Comparison of ENCODE assay signal across 8 cellular contexts in genomic region chr1:165075725-165076370, GRCh38.
DNase-seq lines count a peak whose midpoint lies in the region; ATAC-seq and TF ChIP-seq lines count a peak whose summit lies in the region.

No MANE protein-coding gene starts in this region.

- no peak; the same call in 1 of the 2 replicates for ATAC-seq in IMR-90 (ENCODE audit: low read depth)
- no peak for ATAC-seq in naive thymus-derived CD8-positive, alpha-beta T cell

- H2AK5ac ChIP-seq in IMR-90 (ENCODE audit: low read depth, low read length), result no peak overlapping the region

- no peak overlapping the region for H2AK9ac ChIP-seq in IMR-90 (replicated peaks; ENCODE audit: low read depth, low read length, poor library complexity)

- H4K20me1 ChIP-seq in IMR-90 (ENCODE audit: insufficient read depth, low read length), result no peaks in the 10 kb centered on the region

- no peak overlapping the region for H2BK5ac ChIP-seq in IMR-90 (ENCODE audit: low read depth, low read length, poor library complexity, severe bottlenecking)

- H3K4me1 ChIP-seq in IMR-90 (ENCODE audit: control insufficient read depth, insufficient read depth, low read length) (no peaks in the 10 kb centered on the region), testis (no peaks in the 10 kb centered on the region)

- TF ChIP-seq RAD21 in IMR-90 (IDR thresholded peaks at IDR 0.05; ENCODE audit: low read length), result peak; percentile 40

- no peak overlapping the region for H3K4me3 Mint-ChIP-seq in naive thymus-derived CD8-positive, alpha-beta T cell

- no peak overlapping the region for H3K4me3 ChIP-seq in IMR-90 (ENCODE audit: insufficient read depth, low read depth, low read length)
- no peak overlapping the region for H3K4me3 ChIP-seq in testis

- H3K9me1 ChIP-seq in IMR-90 (ENCODE audit: insufficient read depth, low read length), result no peaks in the 10 kb centered on the region

- no peaks in the 10 kb centered on the region for H3K4me1 Mint-ChIP-seq in naive thymus-derived CD8-positive, alpha-beta T cell

- TF ChIP-seq CTCF in IMR-90 (conservative IDR thresholded peaks at IDR 0.05; ENCODE audit: low read depth, low read length), result peak; percentile 49
- TF ChIP-seq CTCF in RWPE1 (conservative IDR thresholded peaks at IDR 0.05; ENCODE audit: low read depth), result peak; percentile 20; the same call in 1 of the 2 replicates
- peak in 2 of 3 experiments; percentile 55 to 61 for TF ChIP-seq CTCF in testis (IDR thresholded peaks at IDR 0.05)

- no peak overlapping the region for H3K4me2 ChIP-seq in IMR-90 (ENCODE audit: low read depth, low read length)

- DNase-seq in ELR (ENCODE audit: low read depth) (peak; percentile 35), IMR-90 (peak; percentile 13), RWPE1 (ENCODE audit: low spot score) (peak; percentile 13), foreskin melanocyte (peak; percentile 21), testis (peak; percentile 39), NCI-H510A (lab: John Stamatoyannopoulos, UW) (no peak), NOMO-1 treated with dmso at 0.1 percent for 144 hours (lab: John Stamatoyannopoulos, UW; ENCODE audit: unreplicated experiment) (no peak)
- no peak for DNase-seq in naive thymus-derived CD8-positive, alpha-beta T cell

- no peak overlapping the region for H3K18ac ChIP-seq in IMR-90 (ENCODE audit: low read depth, low read length)

- no peak overlapping the region for H3K9ac ChIP-seq in IMR-90 (ENCODE audit: low read depth, low read length)

- TF ChIP-seq POLR2A in IMR-90 (IDR thresholded peaks at IDR 0.05; ENCODE audit: low read depth, low read length), result no peak
- TF ChIP-seq POLR2A in testis (IDR thresholded peaks at IDR 0.05), result no peak

- no peaks in the 10 kb centered on the region for H3K79me1 ChIP-seq in IMR-90 (ENCODE audit: low read depth in 1 of 2, low read length in 2 of 2)

- BruUV-seq in IMR-90 (replicated peaks; lab: Mats Ljungman, UMichigan), result no TSS peak

- dilution Hi-C loops in IMR-90 (cut with HindIII; ENCODE audit: low sequenced_read_pairs, unreplicated experiment), result no loop called here

- H3K56ac ChIP-seq in IMR-90 (ENCODE audit: extremely low read depth, insufficient read depth, low read length), result no peak overlapping the region

- H3K27me3 ChIP-seq in IMR-90 (ENCODE audit: control insufficient read depth, insufficient read depth, low read length) (no peaks in the 10 kb centered on the region; the same call in 1 of the 2 replicates), testis (no peaks in the 10 kb centered on the region)

- no peak overlapping the region for H3K14ac ChIP-seq in IMR-90 (replicated peaks; ENCODE audit: low read depth, low read length)

- H3K9me3 Mint-ChIP-seq in naive thymus-derived CD8-positive, alpha-beta T cell, result peaks cover 0 to 5% (median 0%) of the 10 kb centered on the region in 9 donors

- CTCF ChIA-PET in IMR-90 (lab: Yijun Ruan, JAX), result no interaction called here
- CTCF ChIA-PET in RWPE1 (lab: Yijun Ruan, JAX), result interaction anchor here (0.7 kb wide), 1 partner anchor 1072 kb away, joined by 5 read pairs; no protein-coding TSS in a partner anchor

- H4K5ac ChIP-seq in IMR-90 (ENCODE audit: low read depth, low read length), result no peak overlapping the region

- H3K9me3 ChIP-seq in IMR-90 (ENCODE audit: control insufficient read depth, insufficient read depth, low read length) (no peaks in the 10 kb centered on the region), testis (no peaks in the 10 kb centered on the region)

- H2AFZ ChIP-seq in IMR-90 (replicated peaks; ENCODE audit: low read length, poor library complexity), result no peak overlapping the region

- in situ Hi-C loops in IMR-90 (cut with MboI; ENCODE audit: low sequenced_read_pairs), result no loop called here

- H3K23ac ChIP-seq in IMR-90 (ENCODE audit: low read depth, low read length), result no peak overlapping the region

- H2BK15ac ChIP-seq in IMR-90 (ENCODE audit: low read depth, low read length), result no peak overlapping the region

- peaks cover 0 to 38% (median 2%) of the 10 kb centered on the region in 5 donors for H3K27me3 Mint-ChIP-seq in naive thymus-derived CD8-positive, alpha-beta T cell

- no peak overlapping the region for H4K8ac ChIP-seq in IMR-90 (ENCODE audit: low read depth in 2 of 2, low read length in 2 of 2)

- no peaks in the 10 kb centered on the region for H3K36me3 ChIP-seq in IMR-90 (ENCODE audit: control insufficient read depth, insufficient read depth, low read length)
- H3K36me3 ChIP-seq in testis (ENCODE audit: low read depth, missing control alignments), result no peaks in the 10 kb centered on the region

- no peak overlapping the region for H3K27ac ChIP-seq in IMR-90 (ENCODE audit: insufficient read depth, low read length)
- H3K27ac ChIP-seq in RWPE1, result no peak overlapping the region
- no peak overlapping the region for H3K27ac ChIP-seq in testis

- H3K27ac Mint-ChIP-seq in naive thymus-derived CD8-positive, alpha-beta T cell, result no peak overlapping the region

- H3K36me3 Mint-ChIP-seq in naive thymus-derived CD8-positive, alpha-beta T cell, result no peaks in the 10 kb centered on the region

- POLR2A ChIA-PET in IMR-90 (lab: Charles Lee; ENCODE audit: unreplicated experiment) (no interaction called here), RWPE1 (lab: Yijun Ruan, JAX; ENCODE audit: low non-redundant PET) (no interaction called here)
- POLR2A ChIA-PET in naive thymus-derived CD8-positive, alpha-beta T cell (lab: Charles Lee), result no interaction called here

- no peak overlapping the region for H3K4ac ChIP-seq in IMR-90 (ENCODE audit: low read depth, low read length)

- no peak overlapping the region for H2BK120ac ChIP-seq in IMR-90 (ENCODE audit: low read depth, low read length)

- no peak overlapping the region for H4K91ac ChIP-seq in IMR-90 (ENCODE audit: insufficient read depth, low read depth, low read length)

- H2BK20ac ChIP-seq in IMR-90 (ENCODE audit: low read depth, low read length), result no peak overlapping the region

- no CpG with 5 or more reads among the region's 6 CpGs for WGBS in IMR-90 (ENCODE audit: extremely low coverage in 2 of 2, insufficient read length in 1 of 2), 2 experiments
- 43 to 59% methylated on average over 6 of the region's 6 CpGs for WGBS in testis, 2 donors

- intact Hi-C loops in IMR-90 (cut with micrococcal nuclease), result loop anchor here (10.0 kb wide), 2 partner anchors 471 to 1251 kb away; no protein-coding TSS in a partner anchor
- intact Hi-C loops in testis (cut with DNase I; ENCODE audit: low total_unique reads), result no loop called here

TF ChIP-seq in IMR-90, 13 proteins besides CTCF, POLR2A, EP300 and RAD21:
- no peak for TF ChIP-seq CHD1 (IDR thresholded peaks at IDR 0.05; ENCODE audit: low read depth, low read length)
- no peak for TF ChIP-seq CEBPB (IDR thresholded peaks at IDR 0.05; ENCODE audit: low read depth, low read length)
- no peak for TF ChIP-seq MXI1 (IDR thresholded peaks at IDR 0.05; ENCODE audit: borderline replicate concordance, low read depth, low read length)
- TF ChIP-seq RFX5 (IDR thresholded peaks at IDR 0.05; ENCODE audit: low read depth, low read length), result no peak
- TF ChIP-seq USF2 (IDR thresholded peaks at IDR 0.05; ENCODE audit: low read depth, low read length), result no peak
- TF ChIP-seq BHLHE40 (IDR thresholded peaks at IDR 0.05; ENCODE audit: low read depth, low read length), result no peak
- TF ChIP-seq MAZ (IDR thresholded peaks at IDR 0.05; ENCODE audit: borderline replicate concordance, low read depth, low read length), result no peak
- no peak for TF ChIP-seq SMC3 (IDR thresholded peaks at IDR 0.05; ENCODE audit: low read depth, low read length)
- TF ChIP-seq FOS (IDR thresholded peaks at IDR 0.05; ENCODE audit: low read depth, low read length), result no peak
- no peak for TF ChIP-seq MAFK (IDR thresholded peaks at IDR 0.05; ENCODE audit: low read depth, low read length)
- TF ChIP-seq NFE2L2 (IDR thresholded peaks at IDR 0.05; ENCODE audit: low read depth, low read length), result no peak
- TF ChIP-seq RCOR1 (IDR thresholded peaks at IDR 0.05; ENCODE audit: insufficient replicate concordance, low read length), result no peak
- TF ChIP-seq ELK1 (IDR thresholded peaks at IDR 0.05; ENCODE audit: borderline replicate concordance, low read depth, low read length), result no peak
TF ChIP-seq in IMR-90: peak in this region for 0.

Comparison
In these comparisons a context has a peak if more than half of its experiments do, and no peak if none do; other contexts are left out.
1. DNase-seq: peak in ELR (single experiment), IMR-90 (single experiment), RWPE1 (single experiment), foreskin melanocyte (single experiment) and testis (single experiment); none in NCI-H510A (single experiment), NOMO-1 treated with dmso at 0.1 percent for 144 hours (single experiment) and naive thymus-derived CD8-positive, alpha-beta T cell (0 of 10).
2. Peak in every context shown above with its lines, with median percentiles within 50 percentile points of each other: CTCF ChIP-seq.